8 cellular contexts compared by ENCODE assay signal in the genomic region with DNA sequence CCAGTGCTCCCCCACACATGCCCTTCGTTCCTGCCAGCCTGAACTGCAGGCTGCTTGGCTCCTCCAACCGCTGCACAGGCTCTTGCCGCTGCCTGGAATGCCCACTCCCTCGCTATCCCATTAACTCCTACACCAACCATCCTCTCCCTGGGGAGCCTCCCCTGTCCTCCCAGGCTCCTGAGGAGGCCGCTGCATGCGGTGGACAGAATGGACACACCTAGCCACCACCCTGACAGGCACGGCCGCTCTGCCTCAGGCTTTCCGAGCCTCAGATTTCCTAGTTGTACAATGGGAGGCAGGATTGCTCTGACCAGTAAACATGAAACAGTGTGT.
DNase-seq lines count a peak whose midpoint lies in the region; TF ChIP-seq lines count a peak whose summit lies in the region.

No MANE protein-coding gene starts in this region.

- H3K9me3 ChIP-seq in HUES6 (ENCODE audit: control insufficient read depth, insufficient read depth, low read depth, low read length), result no peaks in the 10 kb centered on the region
- H3K9me3 ChIP-seq in WERI-Rb-1 (ENCODE audit: severe bottlenecking), result no peaks in the 10 kb centered on the region

- H3K36me3 ChIP-seq in HUES6 (ENCODE audit: control insufficient read depth, insufficient read depth, low read length) (peaks cover 38% of the 10 kb centered on the region), WERI-Rb-1 (peaks cover 34% of the 10 kb centered on the region)

- peak overlapping the region; percentile 94 for H3K4me3 ChIP-seq in HUES6 (ENCODE audit: low read depth, low read length)
- peak overlapping the region; percentile 5 for H3K4me3 ChIP-seq in astrocyte of the spinal cord (ENCODE audit: low read depth, low read length)
- H3K4me3 ChIP-seq in skin epidermis, result peak overlapping the region in 6 of 7 experiments; percentile 9 to 91 (median 64)
- no peak overlapping the region for H3K4me3 ChIP-seq in WERI-Rb-1 (ENCODE audit: low read depth, low read length)

- peaks cover 44% of the 10 kb centered on the region for H3K4me1 ChIP-seq in HUES6 (ENCODE audit: control insufficient read depth, insufficient read depth, low read length)

- DNase-seq in astrocyte of the spinal cord (ENCODE audit: low read depth, low spot score) (no peak), NCI-H187 (lab: John Stamatoyannopoulos, UW) (no peak), NCI-H1092 treated with DMSO at 0.1 percent for 48 hours (lab: John Stamatoyannopoulos, UW) (no peak), WERI-Rb-1 (no peak), DMS79 treated with DMSO at 0.1 percent for 48 hours (lab: John Stamatoyannopoulos, UW) (no peak)

- H3K27me3 ChIP-seq in HUES6 (ENCODE audit: control insufficient read depth, insufficient read depth, low read length), result no peaks in the 10 kb centered on the region
- H3K27me3 ChIP-seq in layer of hippocampus (ENCODE audit: control insufficient read depth, insufficient read depth, low read length), result no peaks in the 10 kb centered on the region
- no peaks in the 10 kb centered on the region for H3K27me3 ChIP-seq in WERI-Rb-1 (ENCODE audit: insufficient read depth, low read depth, severe bottlenecking)

- no peak for TF ChIP-seq CTCF in astrocyte of the spinal cord (IDR thresholded peaks at IDR 0.05; ENCODE audit: low read depth, low read length)
- TF ChIP-seq CTCF in WERI-Rb-1 (IDR thresholded peaks at IDR 0.05; ENCODE audit: low read depth, low read length), result no peak

- in situ Hi-C loops in astrocyte of the spinal cord (cut with HindIII; ENCODE audit: low sequenced_read_pairs), result no loop called here

- H3K27ac ChIP-seq in HUES6 (ENCODE audit: low read depth, low read length) (no peak overlapping the region), layer of hippocampus (ENCODE audit: low read depth, low read length) (peak overlapping the region; percentile 99), skin epidermis (peak overlapping the region in 14 of 21 experiments; percentile 25 to 98 (median 91)), WERI-Rb-1 (no peak overlapping the region)

- peak overlapping the region; percentile 88 for H3K9ac ChIP-seq in HUES6 (ENCODE audit: low read length)

Comparison
In these comparisons a context has a peak if more than half of its experiments do, and no peak if none do; other contexts are left out.
1. H3K27ac ChIP-seq: peak in layer of hippocampus (single experiment) and skin epidermis (14 of 21); none in HUES6 (single experiment) and WERI-Rb-1 (single experiment).